Comparison of ENCODE assay signal across 10 cellular contexts in genomic region chr3:151383956-151384355, GRCh38. TPM values are rescaled to one million over a fixed set of nuclear protein-coding genes. Genes with fewer than 3 reads are reported as not detected.
DNase-seq lines count a peak whose midpoint lies in the region; ATAC-seq and TF ChIP-seq lines count a peak whose summit lies in the region.
"Had no signal": no experiment of that assay in that cellular context is flagged by ENCODE, and none has a peak within 500 bp of the region (broad histone marks: within the 10 kb centered on the region; RNA-seq: fewer than 3 reads in every experiment).

No MANE protein-coding gene starts in this region.

- H3K4me1 Mint-ChIP-seq in osteocyte (ENCODE audit: unreplicated experiment) = peaks cover 21% of the 10 kb centered on the region

- TF ChIP-seq CTCF in osteocyte (IDR thresholded peaks at IDR 0.05) (no peak), body of pancreas (IDR thresholded peaks at IDR 0.05) (no peak)

- no peak overlapping the region for H2AFZ ChIP-seq in Karpas-422 (ENCODE audit: low read length)

- H3K79me2 ChIP-seq in Karpas-422 (ENCODE audit: low read length) = no peaks in the 10 kb centered on the region

- H4K20me1 ChIP-seq in Karpas-422 (ENCODE audit: insufficient read depth, low read depth, low read length) = no peaks in the 10 kb centered on the region

- H3K4me3 ChIP-seq in Karpas-422 (ENCODE audit: low read length) (peak overlapping the region; percentile 64), body of pancreas (no peak overlapping the region)

- peaks cover 94% of the 10 kb centered on the region for H3K4me1 ChIP-seq in Karpas-422 (ENCODE audit: low read length)
- no peaks in the 10 kb centered on the region for H3K4me1 ChIP-seq in body of pancreas

- peak overlapping the region; percentile 92 for H3K4me2 ChIP-seq in Karpas-422 (ENCODE audit: low read depth, low read length, poor library complexity, severe bottlenecking)

- WGBS in body of pancreas, 2 donors = 42 to 59% methylated on average over 3 of the region's 3 CpGs

- ATAC-seq in GM18867 (IDR thresholded peaks at IDR 0.05; ENCODE audit: unreplicated experiment) = peak; percentile 60
- ATAC-seq in GM21825 (IDR thresholded peaks at IDR 0.05; ENCODE audit: unreplicated experiment) = peak; percentile 43
- no peak for ATAC-seq in body of pancreas

- H3K36me3 Mint-ChIP-seq in osteocyte (ENCODE audit: unreplicated experiment) = no peaks in the 10 kb centered on the region

- intact Hi-C loops in body of pancreas (cut with DNase I) = no loop called here

- no peaks in the 10 kb centered on the region for H3K27me3 Mint-ChIP-seq in osteocyte (ENCODE audit: unreplicated experiment)

- H3K36me3 ChIP-seq in Karpas-422 (ENCODE audit: insufficient read depth, low read length) (no peaks in the 10 kb centered on the region), body of pancreas (replicated peaks in 1 of 2; ENCODE audit: insufficient read depth in 1 of 2, low read depth in 2 of 2) (no peaks in the 10 kb centered on the region)

- H3K9me2 ChIP-seq in Karpas-422 (replicated peaks; ENCODE audit: insufficient read depth, low read length) = no peaks in the 10 kb centered on the region

- DNase-seq in Karpas-422 (peak; percentile 86), osteocyte (ENCODE audit: extremely low spot score, unreplicated experiment) (no peak), HCEC 1CT (no peak), body of pancreas (no peak), MV-4-11 (lab: John Stamatoyannopoulos, UW) (no peak), superior temporal gyrus (ENCODE audit: extremely low spot score) (no peak)

- H3K9me3 ChIP-seq in Karpas-422 (ENCODE audit: low read length) = no peaks in the 10 kb centered on the region
- no peaks in the 10 kb centered on the region for H3K9me3 ChIP-seq in body of pancreas

- H3K9ac ChIP-seq in Karpas-422 (ENCODE audit: low read length) = peak overlapping the region; percentile 72

- TF ChIP-seq POLR2A in body of pancreas (IDR thresholded peaks at IDR 0.05) = no peak

- peak overlapping the region; percentile 16 for H3K4me3 Mint-ChIP-seq in osteocyte (ENCODE audit: unreplicated experiment)

- H3K27me3 ChIP-seq in Karpas-422 (ENCODE audit: low read length) (no peaks in the 10 kb centered on the region), body of pancreas (no peaks in the 10 kb centered on the region)

- peak overlapping the region; percentile 94 for H3K27ac ChIP-seq in Karpas-422 (ENCODE audit: low read length)
- peak overlapping the region in 1 of 4 donors; percentile 13 for H3K27ac ChIP-seq in body of pancreas

- no peaks in the 10 kb centered on the region for H3K9me3 Mint-ChIP-seq in osteocyte (ENCODE audit: unreplicated experiment)

- no peak overlapping the region for H3K27ac Mint-ChIP-seq in osteocyte (ENCODE audit: unreplicated experiment)

RNA-seq across cellular contexts. Expression of gene P2RY12, which starts 0.6 kb away (rescaled TPM):
- not detected in 2 replicates for total RNA-seq in Karpas-422 (2014; rRNA removed; shearing (Covaris generic); ENCODE audit: low replicate concordance)
- total RNA-seq in osteocyte (not detected in 2 replicates), body of pancreas (under 1 TPM in 1 of 2 donors, not detected in 1; 0.78 TPM)
- total RNA-seq: astrocyte, LHCN-M2 had no signal

RNA-seq across cellular contexts. Expression of gene P2RY13, which starts 54.6 kb away (rescaled TPM):
- 0.40 and 0.97 TPM in 2 replicates for total RNA-seq in Karpas-422 (2014; rRNA removed; shearing (Covaris generic); ENCODE audit: low replicate concordance)
- total RNA-seq in osteocyte (not detected in 2 replicates), body of pancreas (under 1 TPM; under 0.01 to 0.33 TPM)
- total RNA-seq: astrocyte, LHCN-M2 had no signal
